7 cellular contexts compared by ENCODE assay signal in genomic region chr9:41064125-41064795, GRCh38.
DNase-seq lines count a peak whose midpoint lies in the region; ATAC-seq and TF ChIP-seq lines count a peak whose summit lies in the region.
"Not testable (repeated sequence)": the region's sequence is repeated elsewhere in the genome, so short reads cannot be mapped to it uniquely, and the experiment has no call there.

No MANE protein-coding gene starts in this region.

- intact Hi-C loops in activated naive CD4-positive, alpha-beta T cell treated with anti-CD3 and anti-CD28 coated beads for 36 hours (cut with micrococcal nuclease): not testable (repeated sequence)

- not testable (repeated sequence) for H3K36me3 Mint-ChIP-seq in T-cell; activated naive CD4-positive, alpha-beta T cell treated with anti-CD3 and anti-CD28 coated beads for 36 hours (ENCODE audit: low read depth); nephron (ENCODE audit: low read depth)

- CTCF ChIA-PET in T-cell (lab: Charles Lee); activated naive CD4-positive, alpha-beta T cell treated with anti-CD3 and anti-CD28 coated beads for 36 hours (lab: Charles Lee): not testable (repeated sequence)

- H3K4me3 ChIP-seq in fibroblast of the aortic adventitia (ENCODE audit: low read depth, low read length): not testable (repeated sequence)

- DNase-seq in HCEC 1CT: peak; percentile 34
- peak in 29 of 34 experiments; percentile 3 to 65 (median 29) for DNase-seq in T-cell
- peak; percentile 64 for DNase-seq in activated naive CD4-positive, alpha-beta T cell treated with anti-CD3 and anti-CD28 coated beads for 36 hours
- peak; percentile 3 for DNase-seq in fibroblast of the aortic adventitia (ENCODE audit: low read depth)

- H3K27me3 Mint-ChIP-seq in T-cell; activated naive CD4-positive, alpha-beta T cell treated with anti-CD3 and anti-CD28 coated beads for 36 hours (ENCODE audit: low read depth); nephron (ENCODE audit: low read depth): not testable (repeated sequence)

- POLR2A ChIA-PET in T-cell (lab: Charles Lee): not testable (repeated sequence)

- peak overlapping the region; percentile 22 to 67 (median 29) for H3K4me3 Mint-ChIP-seq in T-cell
- H3K4me3 Mint-ChIP-seq in activated naive CD4-positive, alpha-beta T cell treated with anti-CD3 and anti-CD28 coated beads for 36 hours: not testable (repeated sequence)
- peak overlapping the region in 1 of 3 experiments; percentile 28 for H3K4me3 Mint-ChIP-seq in nephron

- peak overlapping the region; percentile 42 to 49 for H3K27ac Mint-ChIP-seq in T-cell
- H3K27ac Mint-ChIP-seq in activated naive CD4-positive, alpha-beta T cell treated with anti-CD3 and anti-CD28 coated beads for 36 hours: not testable (repeated sequence)
- H3K27ac Mint-ChIP-seq in nephron: peak overlapping the region; percentile 67 to 88 (median 81)

- H3K9me3 Mint-ChIP-seq in T-cell; activated naive CD4-positive, alpha-beta T cell treated with anti-CD3 and anti-CD28 coated beads for 36 hours; nephron: not testable (repeated sequence)

- not testable (repeated sequence) for TF ChIP-seq CTCF in fibroblast of the aortic adventitia (IDR thresholded peaks at IDR 0.05; ENCODE audit: insufficient read depth, low read length); nephron (IDR thresholded peaks at IDR 0.05; ENCODE audit: unreplicated experiment in 3 of 3)

- peak; percentile 68 for ATAC-seq in GM18861 (IDR thresholded peaks at IDR 0.05; ENCODE audit: unreplicated experiment)
- ATAC-seq in HG03378 (IDR thresholded peaks at IDR 0.05; ENCODE audit: unreplicated experiment): peak; percentile 81
- peak; percentile 73 to 88 (median 85) for ATAC-seq in T-cell (replicated peaks in 1 of 4)

- peaks cover 9 to 13% (median 10%) of the 10 kb centered on the region in 3 donors for H3K4me1 Mint-ChIP-seq in T-cell
- H3K4me1 Mint-ChIP-seq in activated naive CD4-positive, alpha-beta T cell treated with anti-CD3 and anti-CD28 coated beads for 36 hours (ENCODE audit: low read depth): not testable (repeated sequence)
- H3K4me1 Mint-ChIP-seq in nephron: peaks cover 14% of the 10 kb centered on the region

Comparison
In these comparisons a context has a peak if more than half of its experiments do, and no peak if none do; other contexts are left out.
1. DNase-seq: peak in every context shown above with its lines; median percentile 64 in activated naive CD4-positive, alpha-beta T cell treated with anti-CD3 and anti-CD28 coated beads for 36 hours; 34 in HCEC 1CT; 29 in T-cell; 3 in fibroblast of the aortic adventitia.